ENCODE assay signal across 8 cellular contexts in genomic region chr1:201169971-201170532, GRCh38. TPM values are rescaled to one million over a fixed set of nuclear protein-coding genes. Genes with fewer than 3 reads are reported as not detected.
DNase-seq lines count a peak whose midpoint lies in the region; ATAC-seq and TF ChIP-seq lines count a peak whose summit lies in the region.
"Had no signal": no experiment of that assay in that cellular context is flagged by ENCODE, and none has a peak within 500 bp of the region (broad histone marks: within the 10 kb centered on the region; RNA-seq: fewer than 3 reads in every experiment).

No MANE protein-coding gene starts in this region.

- peaks cover 2% of the 10 kb centered on the region for H3K36me3 Mint-ChIP-seq in IgD-negative memory B cell
- H3K36me3 Mint-ChIP-seq in activated naive CD8-positive, alpha-beta T cell, result no peaks in the 10 kb centered on the region
- H3K36me3 Mint-ChIP-seq in stimulated activated memory B cell treated with anti-CD40 and anti-IgM and Interleukin-4, amounts not matched to agents 10 μg/mL and 1 μg/mL and 100 μg/mL, for 72 hours, result no peaks in the 10 kb centered on the region

- no peak for DNase-seq in kidney epithelial cell (ENCODE audit: low read depth)
- DNase-seq in pons (ENCODE audit: low spot score), result no peak

- peak overlapping the region in 1 of 3 donors; percentile 65 for H3K27ac Mint-ChIP-seq in IgD-negative memory B cell
- peak overlapping the region; percentile 55 for H3K27ac Mint-ChIP-seq in activated naive CD8-positive, alpha-beta T cell
- peak overlapping the region; percentile 88 for H3K27ac Mint-ChIP-seq in stimulated activated memory B cell treated with anti-CD40 and anti-IgM and Interleukin-4, amounts not matched to agents 10 μg/mL and 1 μg/mL and 100 μg/mL, for 72 hours

- peaks cover 0 to 6% (median 3%) of the 10 kb centered on the region in 3 donors for H3K4me1 Mint-ChIP-seq in IgD-negative memory B cell
- H3K4me1 Mint-ChIP-seq in activated naive CD8-positive, alpha-beta T cell (ENCODE audit: low read depth), result peaks cover 13% of the 10 kb centered on the region
- peaks cover 18% of the 10 kb centered on the region for H3K4me1 Mint-ChIP-seq in stimulated activated memory B cell treated with anti-CD40 and anti-IgM and Interleukin-4, amounts not matched to agents 10 μg/mL and 1 μg/mL and 100 μg/mL, for 72 hours

- H3K4me3 Mint-ChIP-seq in IgD-negative memory B cell, result peak overlapping the region; percentile 88 to 96 (median 92)
- peak overlapping the region; percentile 81 for H3K4me3 Mint-ChIP-seq in activated naive CD8-positive, alpha-beta T cell
- H3K4me3 Mint-ChIP-seq in stimulated activated memory B cell treated with anti-CD40 and anti-IgM and Interleukin-4, amounts not matched to agents 10 μg/mL and 1 μg/mL and 100 μg/mL, for 72 hours, result no peak overlapping the region

- H3K36me3 ChIP-seq in kidney epithelial cell (ENCODE audit: control insufficient read depth, insufficient read depth, low read length), result no peaks in the 10 kb centered on the region

- no peak for ATAC-seq in stimulated activated memory B cell treated with anti-CD40 and anti-IgM and Interleukin-4, amounts not matched to agents 10 μg/mL and 1 μg/mL and 100 μg/mL, for 72 hours
- ATAC-seq in GM21423 (IDR thresholded peaks at IDR 0.05; ENCODE audit: unreplicated experiment) (no peak), HG03520 (IDR thresholded peaks at IDR 0.05; ENCODE audit: unreplicated experiment) (no peak)

- no peaks in the 10 kb centered on the region for H3K9me3 Mint-ChIP-seq in IgD-negative memory B cell
- H3K9me3 Mint-ChIP-seq in activated naive CD8-positive, alpha-beta T cell (ENCODE audit: low read depth), result no peaks in the 10 kb centered on the region
- no peaks in the 10 kb centered on the region for H3K9me3 Mint-ChIP-seq in stimulated activated memory B cell treated with anti-CD40 and anti-IgM and Interleukin-4, amounts not matched to agents 10 μg/mL and 1 μg/mL and 100 μg/mL, for 72 hours

- peaks cover 2% of the 10 kb centered on the region for H3K27me3 Mint-ChIP-seq in IgD-negative memory B cell
- peaks cover 5% of the 10 kb centered on the region for H3K27me3 Mint-ChIP-seq in activated naive CD8-positive, alpha-beta T cell
- H3K27me3 Mint-ChIP-seq in stimulated activated memory B cell treated with anti-CD40 and anti-IgM and Interleukin-4, amounts not matched to agents 10 μg/mL and 1 μg/mL and 100 μg/mL, for 72 hours, result no peaks in the 10 kb centered on the region

- TF ChIP-seq CTCF in kidney epithelial cell (IDR thresholded peaks at IDR 0.05; ENCODE audit: insufficient read depth, low read length, poor library complexity, severe bottlenecking), result no peak

- H3K27me3 ChIP-seq in kidney epithelial cell (ENCODE audit: control insufficient read depth, insufficient read depth, low read length), result no peaks in the 10 kb centered on the region

- peak overlapping the region; percentile 10 for H3K4me3 ChIP-seq in kidney epithelial cell (ENCODE audit: low read depth, low read length)

RNA-seq across cellular contexts. Expression of gene TMEM9, which starts 15.8 kb away (rescaled TPM):
- 25.4 TPM for polyA plus RNA-seq in IgD-negative memory B cell
- total RNA-seq in kidney epithelial cell, result 103 and 120 TPM in 2 replicates

RNA-seq across cellular contexts. Expression of gene IGFN1, which starts 20.6 kb away (rescaled TPM):
- not detected for polyA plus RNA-seq in IgD-negative memory B cell
- 0.48 and 0.54 TPM in 2 replicates for total RNA-seq in kidney epithelial cell

RNA-seq across cellular contexts. Expression of gene ASCL5, which starts 43.1 kb away (rescaled TPM):
- polyA plus RNA-seq in IgD-negative memory B cell, result not detected
- total RNA-seq in kidney epithelial cell, result not detected in 2 replicates
- total RNA-seq: RPMI7951 had no signal

RNA-seq across cellular contexts. Expression of gene CACNA1S, which starts 57.8 kb away (rescaled TPM):
- polyA plus RNA-seq in IgD-negative memory B cell, result not detected
- total RNA-seq in kidney epithelial cell, result not detected in 2 replicates
- total RNA-seq: RPMI7951 had no signal
